1 cellular context compared by ENCODE assay signal in genomic region chr5:105304859-105305258, GRCh38.
TF ChIP-seq lines count a peak whose summit lies in the region.

No MANE protein-coding gene starts in this region.

TF ChIP-seq in HCT116, 20 proteins besides CTCF, POLR2A, EP300 and RAD21 (continued from another document):
- TF ChIP-seq ZBTB33 (IDR thresholded peaks at IDR 0.05; ENCODE audit: extremely low read depth, insufficient replicate concordance, low read length): no peak
